8 cellular contexts compared by ENCODE assay signal in the genomic region with DNA sequence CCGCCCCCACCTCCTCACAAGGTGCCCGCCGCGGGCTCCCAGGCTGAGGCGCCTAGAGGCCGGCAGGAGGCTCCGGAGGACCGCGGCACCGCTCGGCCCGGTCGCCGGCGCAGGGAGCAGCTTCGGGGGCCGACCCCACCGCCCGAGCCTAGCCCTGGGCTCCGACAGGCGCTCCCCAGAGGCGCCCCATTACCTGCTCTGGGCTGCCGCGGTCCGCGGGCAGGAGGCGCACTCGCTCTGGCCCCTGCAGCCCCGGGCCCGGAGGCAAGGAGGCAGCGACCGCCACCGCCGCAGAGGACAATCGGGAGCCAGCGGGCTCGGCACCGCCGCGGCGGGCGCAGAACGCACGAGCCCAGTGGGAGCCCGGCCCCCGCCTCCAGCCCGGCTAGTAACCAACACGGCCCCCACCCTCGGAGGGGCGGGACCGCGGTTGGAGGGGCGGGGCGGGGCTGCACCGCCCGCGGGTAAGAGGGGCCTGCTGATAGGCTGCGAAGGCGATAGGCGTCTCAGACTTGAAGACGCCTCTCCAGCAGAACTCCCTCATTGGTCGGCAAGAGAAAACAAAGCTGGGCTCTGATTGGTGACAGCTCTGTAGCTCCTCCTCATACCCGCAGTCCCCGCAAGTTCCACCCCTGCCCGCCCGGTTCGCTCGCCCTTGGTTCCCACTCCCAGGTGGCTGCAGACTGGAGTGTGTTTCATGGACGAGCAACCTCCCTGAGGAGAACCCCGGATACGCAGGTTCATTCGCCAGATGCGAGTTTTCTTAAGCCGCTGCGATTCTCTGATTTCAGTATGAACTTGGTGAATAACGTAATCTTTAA. TPM values are rescaled to one million over a fixed set of nuclear protein-coding genes. Genes with fewer than 3 reads are reported as not detected.
A peak's percentile ranks its signal among the peaks of the same experiment; 100 is the strongest.
DNase-seq lines count a peak whose midpoint lies in the region; ATAC-seq and TF ChIP-seq lines count a peak whose summit lies in the region.

A gene (minus strand): TSS at position 397 of the 821 bp plus-strand sequence. CDS start 64,460 bp downstream, outside the sequence.

- no peak within 1 kb of the TSS for H3K27ac Mint-ChIP-seq in activated T-helper 2 cell treated with anti-CD3 and anti-CD28 coated beads, Interferon-gamma antibody, Interleukin-2, Interleukin-4, amounts not matched to agents 10 μg/mL and 5 μg/mL and 100 μg/mL, durations not matched to agents 14 hours and 24 hours and 36 hours
- H3K27ac Mint-ChIP-seq in naive B cell, result peak within 1 kb of the TSS; percentile 61 to 95 (median 86)

- peaks cover 42% of the 10 kb centered on the region for H3K27me3 Mint-ChIP-seq in activated T-helper 2 cell treated with anti-CD3 and anti-CD28 coated beads, Interferon-gamma antibody, Interleukin-2, Interleukin-4, amounts not matched to agents 10 μg/mL and 5 μg/mL and 100 μg/mL, durations not matched to agents 14 hours and 24 hours and 36 hours (ENCODE audit: low read depth)
- H3K27me3 Mint-ChIP-seq in naive B cell, result peaks cover 28 to 40% (median 37%) of the 10 kb centered on the region in 3 donors

- ATAC-seq in naive B cell (ENCODE audit: low read depth in 2 of 2), result peak; percentile 84 to 88

- no peaks in the 10 kb centered on the region for H3K9me3 Mint-ChIP-seq in activated T-helper 2 cell treated with anti-CD3 and anti-CD28 coated beads, Interferon-gamma antibody, Interleukin-2, Interleukin-4, amounts not matched to agents 10 μg/mL and 5 μg/mL and 100 μg/mL, durations not matched to agents 14 hours and 24 hours and 36 hours
- no peaks in the 10 kb centered on the region for H3K9me3 Mint-ChIP-seq in naive B cell

- intact Hi-C loops in activated T-helper 2 cell treated with anti-CD3 and anti-CD28 coated beads, Interferon-gamma antibody, Interleukin-2, Interleukin-4, amounts not matched to agents 10 μg/mL and 5 μg/mL and 100 μg/mL, durations not matched to agents 14 hours and 24 hours and 36 hours (cut with micrococcal nuclease), result loop anchor here (1.0 to 5.0 kb wide), 4 partner anchors 31 to 79 kb away; no protein-coding TSS in a partner anchor

- peak within 1 kb of the TSS; percentile 78 for H3K27ac ChIP-seq in RWPE1

- DNase-seq in EH (ENCODE audit: low read depth) (peak; percentile 98), H7 (peak; percentile 96), LoVo (ENCODE audit: low spot score) (peak; percentile 97), RWPE1 (ENCODE audit: low spot score) (peak; percentile 98), fibroblast of mammary gland (ENCODE audit: low read depth) (peak; percentile 96), naive B cell (peak; percentile 98)
- DNase-seq in activated T-helper 2 cell treated with anti-CD3 and anti-CD28 coated beads, Interferon-gamma antibody, Interleukin-2, Interleukin-4, amounts not matched to agents 10 μg/mL and 5 μg/mL and 100 μg/mL, durations not matched to agents 14 hours and 24 hours and 36 hours (ENCODE audit: low spot score), result peak; percentile 94
- DNase-seq in stimulated activated CD8-positive, alpha-beta memory T cell treated with anti-CD3 and anti-CD28 coated beads, Interleukin-7, amount 100 ng/mL, for 48 hours (ENCODE audit: extremely low read depth in 1 of 2, low read depth in 1 of 2), result peak; percentile 90 to 91

- H3K4me3 ChIP-seq in H7 (ENCODE audit: insufficient read depth, low read depth, low read length) (peak within 1 kb of the TSS; percentile 83), fibroblast of mammary gland (ENCODE audit: control insufficient read depth, low read depth, low read length) (peak within 1 kb of the TSS; percentile 68)

- peaks cover 33% of the 10 kb centered on the region for H3K4me1 Mint-ChIP-seq in activated T-helper 2 cell treated with anti-CD3 and anti-CD28 coated beads, Interferon-gamma antibody, Interleukin-2, Interleukin-4, amounts not matched to agents 10 μg/mL and 5 μg/mL and 100 μg/mL, durations not matched to agents 14 hours and 24 hours and 36 hours (ENCODE audit: low read depth)
- H3K4me1 Mint-ChIP-seq in naive B cell, result peaks cover 13 to 26% (median 16%) of the 10 kb centered on the region in 3 donors

- POLR2A ChIA-PET in RWPE1 (lab: Yijun Ruan, JAX; ENCODE audit: low non-redundant PET), result interaction anchor here (0.6 to 1.0 kb wide), 3 partner anchors 21 to 59 kb away, joined by 3 to 4 read pairs (median 4); no protein-coding TSS in a partner anchor

- H3K36me3 ChIP-seq in H7 (replicated peaks; ENCODE audit: control insufficient read depth, insufficient read depth, low read length), result no peaks in the 10 kb centered on the region

- CTCF ChIA-PET in RWPE1 (lab: Yijun Ruan, JAX), result interaction anchor here (0.5 to 2.4 kb wide), 4 partner anchors 21 to 84 kb away, joined by 3 to 18 read pairs (median 4); no protein-coding TSS in a partner anchor

- TF ChIP-seq CTCF in RWPE1 (conservative IDR thresholded peaks at IDR 0.05; ENCODE audit: low read depth) (peak; percentile 63), fibroblast of mammary gland (conservative IDR thresholded peaks at IDR 0.05; ENCODE audit: control insufficient read depth, insufficient read depth, low read depth, low read length) (no peak)

- H3K27me3 ChIP-seq in H7 (ENCODE audit: control insufficient read depth, insufficient read depth, low read length), result peaks cover 14% of the 10 kb centered on the region

- peak within 1 kb of the TSS; percentile 88 for H3K4me3 Mint-ChIP-seq in activated T-helper 2 cell treated with anti-CD3 and anti-CD28 coated beads, Interferon-gamma antibody, Interleukin-2, Interleukin-4, amounts not matched to agents 10 μg/mL and 5 μg/mL and 100 μg/mL, durations not matched to agents 14 hours and 24 hours and 36 hours (ENCODE audit: low read depth)
- peak within 1 kb of the TSS; percentile 86 to 96 (median 93) for H3K4me3 Mint-ChIP-seq in naive B cell

- no peaks in the 10 kb centered on the region for H3K36me3 Mint-ChIP-seq in activated T-helper 2 cell treated with anti-CD3 and anti-CD28 coated beads, Interferon-gamma antibody, Interleukin-2, Interleukin-4, amounts not matched to agents 10 μg/mL and 5 μg/mL and 100 μg/mL, durations not matched to agents 14 hours and 24 hours and 36 hours (ENCODE audit: low read depth)
- no peaks in the 10 kb centered on the region for H3K36me3 Mint-ChIP-seq in naive B cell

RNA-seq across cellular contexts. Expression of the gene that starts here (rescaled TPM):
- 2.1 and 3.9 TPM in 2 replicates for total RNA-seq in H7 (2014; rRNA removed; shearing (Covaris generic))
- total RNA-seq in activated T-helper 2 cell treated with anti-CD3 and anti-CD28 coated beads, Interferon-gamma antibody, Interleukin-2, Interleukin-4, amounts not matched to agents 10 μg/mL and 5 μg/mL and 100 μg/mL, durations not matched to agents 14 hours and 24 hours and 36 hours, result 0.60 and 0.73 TPM in 2 replicates
- polyA plus RNA-seq in naive B cell (ENCODE audit: low read depth in 6 of 6), result 1 to 10 TPM; 3.6 to 6.3 (median 4.6) TPM

Comparison
In these comparisons a context has a peak if more than half of its experiments do, and no peak if none do; other contexts are left out.
1. Peak in every context shown above with its lines: DNase-seq, ATAC-seq, H3K4me3 ChIP-seq and H3K27ac ChIP-seq.
2. Peak in DNase-seq in activated T-helper 2 cell treated with anti-CD3 and anti-CD28 coated beads, Interferon-gamma antibody, Interleukin-2, Interleukin-4, amounts not matched to agents 10 μg/mL and 5 μg/mL and 100 μg/mL, durations not matched to agents 14 hours and 24 hours and 36 hours; RNA of the gene not detected or under 1 TPM.